Comparison of ENCODE assay signal across 1 cellular context in the genomic region with DNA sequence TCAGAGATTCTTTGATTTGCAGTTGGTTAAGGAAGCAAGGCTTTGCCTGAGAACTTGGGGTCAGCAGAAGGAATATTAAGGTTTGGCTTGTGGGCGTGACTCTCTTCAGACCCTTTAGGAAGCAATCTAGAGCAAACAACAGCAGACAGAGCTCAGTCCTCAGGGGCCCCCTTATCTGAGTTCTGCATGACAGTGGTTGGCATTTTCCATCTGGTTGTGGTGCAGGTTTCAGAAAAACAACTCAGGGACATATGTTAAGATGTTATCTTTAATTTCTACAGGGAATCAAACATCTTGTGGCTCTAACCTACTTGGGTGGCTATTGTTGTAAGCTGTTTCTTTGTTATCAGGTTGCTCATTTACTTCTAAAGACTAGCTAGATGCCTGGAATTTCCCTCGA.
TF ChIP-seq lines count a peak whose summit lies in the region.

No MANE protein-coding gene starts in this region.

TF ChIP-seq in GM23338, 12 proteins besides CTCF, POLR2A, EP300 and RAD21 (continued from another document):
- no peak for TF ChIP-seq EZH2 (IDR thresholded peaks at IDR 0.05; ENCODE audit: low read depth, unreplicated experiment)
TF ChIP-seq in GM23338: peak in this region for 0.
